In genomic region chr2:200786423-200786822, GRCh38 we compare ENCODE assay signal across 11 cellular contexts. TPM values are rescaled to one million over a fixed set of nuclear protein-coding genes. Genes with fewer than 3 reads are reported as not detected.
DNase-seq lines count a peak whose midpoint lies in the region; ATAC-seq and TF ChIP-seq lines count a peak whose summit lies in the region.
"Had no signal": no experiment of that assay in that cellular context is flagged by ENCODE, and none has a peak within 500 bp of the region (broad histone marks: within the 10 kb centered on the region; RNA-seq: fewer than 3 reads in every experiment).

No MANE protein-coding gene starts in this region.

- no peaks in the 10 kb centered on the region for H3K9me3 ChIP-seq in mucosa of descending colon
- no peaks in the 10 kb centered on the region for H3K9me3 ChIP-seq in colonic mucosa

- intact Hi-C loops in mucosa of descending colon (cut with DNase I, micrococcal nuclease) = no loop called here
- intact Hi-C loops in colonic mucosa (cut with DNase I) = no loop called here

- H3K36me3 ChIP-seq in mucosa of descending colon (ENCODE audit: low read depth) = no peaks in the 10 kb centered on the region
- H3K36me3 ChIP-seq in colonic mucosa = no peaks in the 10 kb centered on the region
- H3K36me3 ChIP-seq: WERI-Rb-1 had no signal

- no peak overlapping the region for H3K27ac ChIP-seq in colonic mucosa
- H3K27ac ChIP-seq: WERI-Rb-1 had no signal

- DNase-seq in DMS79 (lab: John Stamatoyannopoulos, UW) (peak; percentile 3), NCI-H748 treated with DMSO at 0.1 percent for 48 hours (lab: John Stamatoyannopoulos, UW) (peak; percentile 48), dermis blood vessel endothelial cell (peak; percentile 48), mucosa of descending colon (no peak), colonic mucosa (no peak), globus pallidus (ENCODE audit: low spot score) (no peak), OCI-M1 (lab: John Stamatoyannopoulos, UW) (no peak)
- DNase-seq: CD8-positive, alpha-beta T cell; NCI-H1436 treated with DMSO at 0.1 percent for 48 hours; WERI-Rb-1 had no signal

- H3K4me1 ChIP-seq in mucosa of descending colon (ENCODE audit: low read depth) = no peaks in the 10 kb centered on the region
- no peaks in the 10 kb centered on the region for H3K4me1 ChIP-seq in colonic mucosa

- H3K27me3 ChIP-seq in colonic mucosa = no peaks in the 10 kb centered on the region

- H3K9ac ChIP-seq in colonic mucosa (ENCODE audit: low read depth in 2 of 2, low read length in 2 of 2) = no peak overlapping the region

- TF ChIP-seq CTCF in mucosa of descending colon (IDR thresholded peaks at IDR 0.05) (no peak), colonic mucosa (IDR thresholded peaks at IDR 0.05) (no peak)

- ATAC-seq in mucosa of descending colon = peak; percentile 43
- no peak for ATAC-seq in HG02678 (IDR thresholded peaks at IDR 0.05; ENCODE audit: unreplicated experiment)
- ATAC-seq: CD8-positive, alpha-beta T cell had no signal

- H3K4me3 ChIP-seq in mucosa of descending colon (no peak overlapping the region), colonic mucosa (no peak overlapping the region)

RNA-seq across cellular contexts. Expression of gene BZW1, which starts 25.3 kb away (rescaled TPM):
- 510 and 784 TPM in 2 replicates for total RNA-seq in dermis blood vessel endothelial cell
- total RNA-seq in mucosa of descending colon = 100 to 1,000 TPM; 137 to 235 (median 174) TPM
- 100 to 1,000 TPM; 253 to 257 TPM for total RNA-seq in colonic mucosa

Comparison
In these comparisons a context has a peak if more than half of its experiments do, and no peak if none do; other contexts are left out.
1. DNase-seq: peak in DMS79 (single experiment), NCI-H748 treated with DMSO at 0.1 percent for 48 hours (single experiment) and dermis blood vessel endothelial cell (single experiment); none in mucosa of descending colon (0 of 3), colonic mucosa (single experiment), globus pallidus (single experiment) and OCI-M1 (single experiment).